In the genomic region with DNA sequence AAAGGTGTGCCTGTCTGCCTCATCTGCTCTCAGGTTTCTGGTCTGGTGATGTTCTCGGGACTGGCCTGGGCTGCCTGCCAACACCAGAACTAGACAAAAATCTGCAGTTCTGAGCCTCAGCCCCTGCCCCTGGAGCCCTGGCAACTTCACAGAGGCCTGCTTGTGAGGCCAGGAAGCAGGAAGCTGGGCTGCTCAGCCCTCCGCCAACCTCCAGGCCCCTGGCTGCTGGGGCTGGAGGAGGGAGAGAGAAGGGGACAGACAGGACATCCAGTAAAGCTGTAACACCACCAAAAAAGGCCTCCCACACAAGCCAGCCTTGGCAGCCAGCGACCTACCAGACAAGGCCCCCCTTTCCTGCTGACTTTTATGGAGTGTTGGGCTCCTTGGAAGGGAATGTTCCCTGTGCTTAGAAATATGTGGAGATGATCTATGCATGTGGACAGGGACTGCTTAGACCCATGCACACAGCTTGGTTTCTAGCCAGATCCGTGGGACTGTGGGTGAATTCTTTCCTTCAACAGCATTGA, we compare ENCODE assay signal across 11 cellular contexts.
DNase-seq lines count a peak whose midpoint lies in the region; ATAC-seq and TF ChIP-seq lines count a peak whose summit lies in the region.
"Had no signal": no experiment of that assay in that cellular context is flagged by ENCODE, and none has a peak within 500 bp of the region (broad histone marks: within the 10 kb centered on the region; RNA-seq: fewer than 3 reads in every experiment).

No MANE protein-coding gene starts in this region.

- no peak overlapping the region for H3K4me3 ChIP-seq in BE2C (ENCODE audit: low read depth, low read length)
- H3K4me3 ChIP-seq in gastroesophageal sphincter = no peak overlapping the region
- no peak overlapping the region for H3K4me3 ChIP-seq in ovary

- peak; percentile 38 for TF ChIP-seq EP300 in gastroesophageal sphincter (IDR thresholded peaks at IDR 0.05)
- TF ChIP-seq EP300 in ovary (IDR thresholded peaks at IDR 0.05) = no peak

- WGBS in gastroesophageal sphincter (ENCODE audit: low coverage in 1 of 2), 2 donors = 0 to 6% methylated on average over 1 to 2 of the region's 4 CpGs
- 10 to 13% (median 11%) methylated on average over 3 to 4 of the region's 4 CpGs for WGBS in ovary, 3 donors

- peaks cover 6% of the 10 kb centered on the region; the same call in 1 of the 2 replicates for H3K4me1 ChIP-seq in BE2C
- H3K4me1 ChIP-seq in gastroesophageal sphincter = peaks cover 11 to 71% (median 24%) of the 10 kb centered on the region in 3 donors
- peaks cover 12% of the 10 kb centered on the region for H3K4me1 ChIP-seq in ovary (ENCODE audit: insufficient read depth)

- in situ Hi-C loops in SK-MEL-5 (cut with HindIII; ENCODE audit: low pct_unique_long_range_greater_than_20kb, low sequenced_read_pairs) = no loop called here

- H3K27me3 ChIP-seq in BE2C (no peaks in the 10 kb centered on the region), gastroesophageal sphincter (no peaks in the 10 kb centered on the region), ovary (no peaks in the 10 kb centered on the region)

- TF ChIP-seq CTCF in BE2C (IDR thresholded peaks at IDR 0.05; ENCODE audit: low read depth, low read length) = no peak
- no peak for TF ChIP-seq CTCF in gastroesophageal sphincter (IDR thresholded peaks at IDR 0.05)
- no peak for TF ChIP-seq CTCF in ovary (IDR thresholded peaks at IDR 0.05)

- H3K9me3 ChIP-seq in BE2C (no peaks in the 10 kb centered on the region), gastroesophageal sphincter (no peaks in the 10 kb centered on the region), ovary (no peaks in the 10 kb centered on the region)

- ATAC-seq in gastroesophageal sphincter = peak; percentile 90
- no peak for ATAC-seq in GM21526 (IDR thresholded peaks at IDR 0.05; ENCODE audit: low FRiP score, unreplicated experiment)
- ATAC-seq: activated T-cell treated with anti-CD3 and anti-CD28 coated beads, Interleukin-2, amount 50 U/mL, for 4 hours had no signal

- H3K27ac ChIP-seq in gastroesophageal sphincter (peak overlapping the region; percentile 92 to 96 (median 94)), ovary (peak overlapping the region in 1 of 2 donors; percentile 54)

- H3K36me3 ChIP-seq in BE2C = no peaks in the 10 kb centered on the region
- H3K36me3 ChIP-seq in gastroesophageal sphincter = no peaks in the 10 kb centered on the region
- H3K36me3 ChIP-seq in ovary = no peaks in the 10 kb centered on the region

- DNase-seq in BE2C (peak; percentile 82), SK-MEL-5 (ENCODE audit: low read depth, low spot score) (peak; percentile 93), ovary (peak; percentile 50 to 86 (median 69)), amniotic stem cell (lab: John Stamatoyannopoulos, UW) (no peak), NCI-H1436 (lab: John Stamatoyannopoulos, UW) (no peak)
- DNase-seq in activated effector memory CD4-positive, alpha-beta T cell treated with Interleukin-2 at 50 U/mL for 16 hours = no peak
- DNase-seq: activated T-cell treated with anti-CD3 and anti-CD28 coated beads, Interleukin-2, amount 50 U/mL, for 4 hours; SHP77; stimulated activated CD4-positive, alpha-beta T cell treated with anti-CD3 and anti-CD28 coated beads, Interleukin-1b, Interleukin-23, amount 100 ng/mL, for 48 hours had no signal

- TF ChIP-seq POLR2A in gastroesophageal sphincter (IDR thresholded peaks at IDR 0.05) (peak in 1 of 2 donors; percentile 23), ovary (IDR thresholded peaks at IDR 0.05) (no peak)

- intact Hi-C loops in ovary (cut with DNase I) = loop anchor here in 1 of 4 donors (10.0 kb wide), 1 partner anchor 92 kb away; no protein-coding TSS in a partner anchor

Comparison
In these comparisons a context has a peak if more than half of its experiments do, and no peak if none do; other contexts are left out.
1. DNase-seq: peak in BE2C (single experiment), SK-MEL-5 (single experiment) and ovary (5 of 5); none in amniotic stem cell (single experiment), NCI-H1436 (single experiment) and activated effector memory CD4-positive, alpha-beta T cell treated with Interleukin-2 at 50 U/mL for 16 hours (single experiment).